Comparison of ENCODE assay signal across 27 cellular contexts in the genomic region with DNA sequence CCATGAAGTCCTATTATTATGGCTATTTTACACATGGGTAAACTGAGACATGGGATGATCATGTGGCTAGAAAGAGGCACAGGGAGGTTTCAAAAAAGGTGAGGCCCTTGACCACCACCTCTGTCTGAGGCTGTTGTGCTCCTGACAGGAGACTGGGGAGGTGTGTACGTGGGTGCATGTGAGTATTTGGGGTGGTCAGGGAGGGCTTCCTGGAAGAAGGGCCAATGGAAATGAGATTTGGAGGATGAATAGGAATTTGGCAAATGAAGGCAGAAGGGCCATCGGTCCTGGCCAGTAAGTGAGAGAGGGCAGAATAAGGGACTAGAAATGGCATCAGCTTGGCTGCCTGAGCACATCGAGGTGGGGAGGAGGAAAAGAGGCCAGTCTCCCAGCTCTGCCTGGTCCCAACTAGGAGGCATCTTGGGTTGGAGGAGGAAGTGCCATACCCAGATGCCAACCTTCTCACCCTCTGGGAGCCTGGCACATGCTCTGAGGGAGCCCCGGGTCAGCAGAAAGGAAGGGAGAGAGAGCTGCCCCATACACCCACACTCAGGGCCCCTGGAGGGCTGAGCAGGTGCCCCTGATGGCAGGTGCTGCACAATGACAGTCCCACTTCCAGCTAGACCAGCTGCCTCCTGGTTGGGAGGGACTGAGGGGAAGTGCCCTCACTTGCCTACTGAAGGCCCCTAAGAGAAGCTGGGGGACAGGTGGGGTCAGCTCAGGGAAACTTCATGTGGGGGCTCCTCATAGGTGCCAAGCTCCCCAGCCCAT. TPM values are rescaled to one million over a fixed set of nuclear protein-coding genes. Genes with fewer than 3 reads are reported as not detected.
"Had no signal": no experiment of that assay in that cellular context is flagged by ENCODE, and none has a peak within 500 bp of the region (broad histone marks: within the 10 kb centered on the region; RNA-seq: fewer than 3 reads in every experiment).

No MANE protein-coding gene starts in this region.

- H3K4me3 Mint-ChIP-seq: activated CD4-positive, alpha-beta T cell treated with anti-CD3 and anti-CD28 coated beads for 36 hours; activated CD4-positive, alpha-beta T cell treated with anti-CD3 and anti-CD28 coated beads, Interleukin-2, amount 10 ng/mL, durations not matched to agents 7 days and 5 days; activated CD8-positive, alpha-beta T cell treated with anti-CD3 and anti-CD28 coated beads, Interleukin-2, amount 10 ng/mL, durations not matched to agents 7 days and 5 days; activated naive CD4-positive, alpha-beta T cell treated with anti-CD3 and anti-CD28 coated beads for 36 hours; activated naive CD8-positive, alpha-beta T cell; activated naive CD8-positive, alpha-beta T cell treated with anti-CD3 and anti-CD28 coated beads, Interleukin-2, amount 50 U/mL, for 24 hours; activated T-cell treated with anti-CD3 and anti-CD28 coated beads, Interleukin-2, amount 50 U/mL, for 4 hours; activated T-helper 1 cell treated with anti-CD3 and anti-CD28 coated beads, Interleukin-12 subunit alpha, Interleukin-12 subunit beta, Interleukin-2, Interleukin-4 antibody, amounts not matched to agents 30 ng/mL and 10 ng/mL and 1 ng/mL, durations not matched to agents 14 hours and 24 hours and 36 hours; T-helper 2 cell treated with Interferon-gamma antibody and Interleukin-4, amounts not matched to agents 5 μg/mL and 100 μg/mL, for 36 hours had no signal

- H3K9me3 ChIP-seq: Peyer's patch had no signal

- ATAC-seq: activated CD4-positive, alpha-beta T cell treated with anti-CD3 and anti-CD28 coated beads for 36 hours; activated CD4-positive, CD25-positive, alpha-beta regulatory T cell treated with anti-CD3 and anti-CD28 coated beads, Interleukin-2, amount 50 U/mL, for 24 hours; activated CD8-positive, alpha-beta T cell treated with anti-CD3 and anti-CD28 coated beads, Interleukin-2, amount 10 ng/mL, durations not matched to agents 7 days and 5 days; activated naive CD8-positive, alpha-beta T cell treated with anti-CD3 and anti-CD28 coated beads, Interleukin-2, amount 50 U/mL, for 24 hours; activated T-cell treated with anti-CD3 and anti-CD28 coated beads, Interleukin-2, amount 50 U/mL, for 4 hours; PC-3 had no signal

- H3K36me3 Mint-ChIP-seq: activated naive CD8-positive, alpha-beta T cell had no signal

- H3K36me3 ChIP-seq: brain microvascular endothelial cell, Peyer's patch had no signal

- H3K27ac Mint-ChIP-seq: activated CD4-positive, alpha-beta T cell treated with anti-CD3 and anti-CD28 coated beads for 36 hours; activated CD4-positive, alpha-beta T cell treated with anti-CD3 and anti-CD28 coated beads, Interleukin-2, amount 10 ng/mL, durations not matched to agents 7 days and 5 days; activated CD8-positive, alpha-beta T cell treated with anti-CD3 and anti-CD28 coated beads, Interleukin-2, amount 10 ng/mL, durations not matched to agents 7 days and 5 days; activated naive CD4-positive, alpha-beta T cell treated with anti-CD3 and anti-CD28 coated beads for 36 hours; activated naive CD8-positive, alpha-beta T cell; activated naive CD8-positive, alpha-beta T cell treated with anti-CD3 and anti-CD28 coated beads, Interleukin-2, amount 50 U/mL, for 24 hours; activated T-helper 1 cell treated with anti-CD3 and anti-CD28 coated beads, Interleukin-12 subunit alpha, Interleukin-12 subunit beta, Interleukin-2, Interleukin-4 antibody, amounts not matched to agents 30 ng/mL and 10 ng/mL and 1 ng/mL, durations not matched to agents 14 hours and 24 hours and 36 hours; T-helper 2 cell treated with Interferon-gamma antibody and Interleukin-4, amounts not matched to agents 5 μg/mL and 100 μg/mL, for 36 hours had no signal

- H3K4me1 ChIP-seq: Peyer's patch had no signal

- H3K27me3 ChIP-seq: Peyer's patch had no signal

- H3K27ac ChIP-seq: brain microvascular endothelial cell, Peyer's patch had no signal

- H3K4me1 Mint-ChIP-seq: activated CD4-positive, alpha-beta T cell treated with anti-CD3 and anti-CD28 coated beads for 36 hours; activated CD4-positive, alpha-beta T cell treated with anti-CD3 and anti-CD28 coated beads, Interleukin-2, amount 10 ng/mL, durations not matched to agents 7 days and 5 days; activated naive CD8-positive, alpha-beta T cell treated with anti-CD3 and anti-CD28 coated beads, Interleukin-2, amount 50 U/mL, for 24 hours had no signal

- H3K27me3 Mint-ChIP-seq: activated CD4-positive, alpha-beta T cell treated with anti-CD3 and anti-CD28 coated beads for 36 hours; activated CD4-positive, alpha-beta T cell treated with anti-CD3 and anti-CD28 coated beads, Interleukin-2, amount 10 ng/mL, durations not matched to agents 7 days and 5 days; activated naive CD8-positive, alpha-beta T cell; activated naive CD8-positive, alpha-beta T cell treated with anti-CD3 and anti-CD28 coated beads, Interleukin-2, amount 50 U/mL, for 24 hours had no signal

- H3K9me3 Mint-ChIP-seq: activated CD4-positive, alpha-beta T cell treated with anti-CD3 and anti-CD28 coated beads, Interleukin-2, amount 10 ng/mL, durations not matched to agents 7 days and 5 days; activated naive CD4-positive, alpha-beta T cell treated with anti-CD3 and anti-CD28 coated beads for 36 hours; activated naive CD8-positive, alpha-beta T cell treated with anti-CD3 and anti-CD28 coated beads, Interleukin-2, amount 50 U/mL, for 24 hours; activated T-cell treated with anti-CD3 and anti-CD28 coated beads, Interleukin-2, amount 50 U/mL, for 4 hours; activated T-helper 1 cell treated with anti-CD3 and anti-CD28 coated beads, Interleukin-12 subunit alpha, Interleukin-12 subunit beta, Interleukin-2, Interleukin-4 antibody, amounts not matched to agents 30 ng/mL and 10 ng/mL and 1 ng/mL, durations not matched to agents 14 hours and 24 hours and 36 hours; T-helper 2 cell treated with Interferon-gamma antibody and Interleukin-4, amounts not matched to agents 5 μg/mL and 100 μg/mL, for 36 hours had no signal

- DNase-seq: activated CD4-positive, alpha-beta T cell treated with anti-CD3 and anti-CD28 coated beads for 36 hours; activated CD4-positive, alpha-beta T cell treated with anti-CD3 and anti-CD28 coated beads, Interleukin-2, amount 10 ng/mL, durations not matched to agents 7 days and 5 days; activated CD4-positive, alpha-beta T cell treated with anti-CD3 and anti-CD28 coated beads, Interleukin-2, amount 50 U/mL, for 48 hours; activated CD8-positive, alpha-beta T cell treated with anti-CD3 and anti-CD28 coated beads, Interleukin-2, amount 10 ng/mL, durations not matched to agents 7 days and 5 days; activated gamma-delta T cell treated with Interleukin-2 at 50 U/mL for 16 hours; activated naive CD4-positive, alpha-beta T cell treated with anti-CD3 and anti-CD28 coated beads for 36 hours; activated naive CD8-positive, alpha-beta T cell treated with anti-CD3 and anti-CD28 coated beads, Interleukin-2, amount 50 U/mL, for 24 hours; activated T-cell treated with anti-CD3 and anti-CD28 coated beads, Interleukin-2, amount 50 U/mL, for 4 hours; anterior cingulate cortex; brain microvascular endothelial cell; central memory CD4-positive, alpha-beta T cell; Karpas-422; KBM-7; NCI-H1105; NCI-H1417 treated with DMSO at 0.1 percent for 48 hours; NCI-H187 treated with DMSO at 0.1 percent for 48 hours; NCI-H2081; NCI-H345; NCI-H526 treated with DMSO at 0.1 percent for 48 hours; NCI-H774; PC-3; Peyer's patch; RPMI8226 had no signal

- H3K4me3 ChIP-seq: Peyer's patch had no signal

RNA-seq across cellular contexts. Expression of a gene that starts 47.7 kb away (rescaled TPM):
- total RNA-seq: PC-3 had no signal
